Comparison of ENCODE assay signal across 18 cellular contexts in genomic region chr5:158126442-158127399, GRCh38.
DNase-seq lines count a peak whose midpoint lies in the region; ATAC-seq and TF ChIP-seq lines count a peak whose summit lies in the region.
"Had no signal": no experiment of that assay in that cellular context is flagged by ENCODE, and none has a peak within 500 bp of the region (broad histone marks: within the 10 kb centered on the region; RNA-seq: fewer than 3 reads in every experiment).

No MANE protein-coding gene starts in this region.

- no peaks in the 10 kb centered on the region for H3K27me3 ChIP-seq in BLaER1
- no peaks in the 10 kb centered on the region for H3K27me3 ChIP-seq in gastrocnemius medialis

- peak overlapping the region; percentile 11; the same call in 1 of the 2 replicates for H3K4me2 ChIP-seq in BLaER1
- H3K4me2 ChIP-seq: A549, PC-9 had no signal

- no peak for TF ChIP-seq POLR2A in gastrocnemius medialis (IDR thresholded peaks at IDR 0.05)

- H3K36me3 ChIP-seq in BLaER1 (no peaks in the 10 kb centered on the region), gastrocnemius medialis (no peaks in the 10 kb centered on the region)

- no peak overlapping the region for H3K27ac ChIP-seq in BLaER1
- no peak overlapping the region for H3K27ac ChIP-seq in gastrocnemius medialis
- H3K27ac ChIP-seq: A549, GM23248, PC-9, RWPE1 had no signal

- POLR2A ChIA-PET in HEK293T (lab: Yijun Ruan, JAX): no interaction called here

- no peaks in the 10 kb centered on the region for H4K20me1 ChIP-seq in BLaER1

- H3K4me3 ChIP-seq in BLaER1: no peak overlapping the region
- no peak overlapping the region for H3K4me3 ChIP-seq in fibroblast of villous mesenchyme (ENCODE audit: low read depth, low read length)
- no peak overlapping the region for H3K4me3 ChIP-seq in gastrocnemius medialis
- H3K4me3 ChIP-seq: A549, GM23248, PC-9 had no signal

- H3K9me3 ChIP-seq in BLaER1 (no peaks in the 10 kb centered on the region; the same call in 1 of the 2 replicates), gastrocnemius medialis (no peaks in the 10 kb centered on the region)
- H3K9me3 ChIP-seq: A549 had no signal

- DNase-seq in HEK293T (ENCODE audit: extremely low spot score) (no peak), NCI-H2171 (lab: John Stamatoyannopoulos, UW) (peak; percentile 29), fibroblast of villous mesenchyme (ENCODE audit: low read depth) (peak; percentile 22), anterior cingulate cortex (lab: John Stamatoyannopoulos, UW) (no peak), gastrocnemius medialis (no peak), glomerular visceral epithelial cell (ENCODE audit: extremely low spot score) (no peak)
- DNase-seq: C1 segment of cervical spinal cord, GDM1, GM23248, HCEC 1CT, KBM-7, NCI-H1417, NCI-H510A, PC-9 had no signal

- TF ChIP-seq CTCF in fibroblast of villous mesenchyme (IDR thresholded peaks at IDR 0.05; ENCODE audit: insufficient read depth, low read depth, low read length): no peak
- no peak for TF ChIP-seq CTCF in gastrocnemius medialis (IDR thresholded peaks at IDR 0.05 in 4 of 5, conservative IDR thresholded peaks at IDR 0.05 in 1 of 5)

- H3K9ac ChIP-seq in BLaER1: no peak overlapping the region
- H3K9ac ChIP-seq: GM23248 had no signal

- ATAC-seq in HG03280 (IDR thresholded peaks at IDR 0.05; ENCODE audit: unreplicated experiment): no peak
- ATAC-seq in gastrocnemius medialis: no peak
- ATAC-seq: A549 had no signal

- CTCF ChIA-PET in HEK293T (lab: Yijun Ruan, JAX): no interaction called here

- intact Hi-C loops in gastrocnemius medialis (cut with DNase I; ENCODE audit: low total_unique reads): no loop called here

- H3K4me1 ChIP-seq in BLaER1 (peaks cover 18% of the 10 kb centered on the region), gastrocnemius medialis (no peaks in the 10 kb centered on the region)
- H3K4me1 ChIP-seq: A549 had no signal

- in situ Hi-C loops in gastrocnemius medialis (cut with MboI; ENCODE audit: low sequenced_read_pairs in 4 of 4): no loop called here

TF ChIP-seq in HEK293T, 16 proteins besides CTCF, POLR2A, EP300 and RAD21:
- TF ChIP-seq ZNF384 (IDR thresholded peaks at IDR 0.05): 0 out of 2 replicates have a peak, but pooled peaks have one; percentile 26
- no peak for TF ChIP-seq TARDBP (IDR thresholded peaks at IDR 0.05)
TF ChIP-seq in HEK293T: peak in this region for 1.

Comparison
In these comparisons a context has a peak if more than half of its experiments do, and no peak if none do; other contexts are left out.
1. DNase-seq: peak in NCI-H2171 (single experiment) and fibroblast of villous mesenchyme (single experiment); none in HEK293T (single experiment), anterior cingulate cortex (0 of 58), gastrocnemius medialis (0 of 2) and glomerular visceral epithelial cell (single experiment).